Comparison of ENCODE assay signal across 12 cellular contexts in the genomic region with DNA sequence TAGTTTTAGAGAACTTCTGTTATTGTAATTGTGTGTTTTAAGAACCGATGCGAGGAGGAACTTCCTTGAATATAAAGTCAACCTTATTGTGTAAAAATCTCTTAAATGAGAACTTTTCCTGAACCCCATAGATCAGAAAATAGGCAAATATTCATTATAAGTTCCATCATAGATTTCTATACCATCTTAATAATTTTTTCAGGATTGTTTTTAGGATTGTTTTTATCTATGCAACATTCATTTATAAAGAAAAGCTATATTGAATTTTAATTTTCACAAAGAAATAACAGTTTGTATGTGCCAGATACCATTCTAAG. TPM values are rescaled to one million over a fixed set of nuclear protein-coding genes. Genes with fewer than 3 reads are reported as not detected.
DNase-seq lines count a peak whose midpoint lies in the region; FAIRE-seq and TF ChIP-seq lines count a peak whose summit lies in the region.
"Had no signal": no experiment of that assay in that cellular context is flagged by ENCODE, and none has a peak within 500 bp of the region (broad histone marks: within the 10 kb centered on the region; RNA-seq: fewer than 3 reads in every experiment).

No MANE protein-coding gene starts in this region.

- H4K20me1 ChIP-seq in Karpas-422 (ENCODE audit: insufficient read depth, low read depth, low read length), result peaks cover 13% of the 10 kb centered on the region; the same call in 1 of the 2 replicates
- peaks cover 24% of the 10 kb centered on the region for H4K20me1 ChIP-seq in astrocyte (ENCODE audit: insufficient read depth, low read length)

- peak overlapping the region; percentile 39; the same call in 1 of the 2 replicates for H3K4me3 ChIP-seq in Karpas-422 (ENCODE audit: low read length)
- no peak overlapping the region for H3K4me3 ChIP-seq in astrocyte (ENCODE audit: insufficient read depth, low read depth, low read length)

- H3K9ac ChIP-seq in Karpas-422 (ENCODE audit: low read length), result peak overlapping the region; percentile 46; the same call in 1 of the 2 replicates
- H3K9ac ChIP-seq in astrocyte (ENCODE audit: low read length), result no peak overlapping the region

- no peaks in the 10 kb centered on the region for H3K9me3 Mint-ChIP-seq in T-helper 2 cell treated with Interferon-gamma antibody and Interleukin-4, amounts not matched to agents 5 μg/mL and 100 μg/mL, for 36 hours
- H3K9me3 Mint-ChIP-seq in astrocyte (ENCODE audit: unreplicated experiment) (no peaks in the 10 kb centered on the region), nephron progenitor cell (no peaks in the 10 kb centered on the region)
- H3K9me3 Mint-ChIP-seq: mesothelial cell of epicardium had no signal

- no peak overlapping the region for H3K27ac ChIP-seq in Karpas-422 (ENCODE audit: low read length)
- H3K27ac ChIP-seq in astrocyte (ENCODE audit: low read depth, low read length), result no peak overlapping the region

- peak overlapping the region; percentile 95 for H3K4me3 Mint-ChIP-seq in T-helper 2 cell treated with Interferon-gamma antibody and Interleukin-4, amounts not matched to agents 5 μg/mL and 100 μg/mL, for 36 hours
- no peak overlapping the region for H3K4me3 Mint-ChIP-seq in astrocyte (ENCODE audit: unreplicated experiment)
- peak overlapping the region; percentile 99 for H3K4me3 Mint-ChIP-seq in nephron progenitor cell

- peaks cover 41% of the 10 kb centered on the region for H3K4me1 Mint-ChIP-seq in T-helper 2 cell treated with Interferon-gamma antibody and Interleukin-4, amounts not matched to agents 5 μg/mL and 100 μg/mL, for 36 hours (ENCODE audit: low read depth)
- H3K4me1 Mint-ChIP-seq in astrocyte (ENCODE audit: low read depth, unreplicated experiment), result peaks cover 23% of the 10 kb centered on the region
- peaks cover 50% of the 10 kb centered on the region for H3K4me1 Mint-ChIP-seq in nephron progenitor cell

- H3K36me3 ChIP-seq in Karpas-422 (ENCODE audit: insufficient read depth, low read length) (peaks cover 19% of the 10 kb centered on the region), astrocyte (ENCODE audit: insufficient read depth, low read length) (peaks cover 18% of the 10 kb centered on the region)

- FAIRE-seq in astrocyte (lab: Jason Lieb, UNC), result no peak

- peaks cover 23% of the 10 kb centered on the region for H3K36me3 Mint-ChIP-seq in T-helper 2 cell treated with Interferon-gamma antibody and Interleukin-4, amounts not matched to agents 5 μg/mL and 100 μg/mL, for 36 hours (ENCODE audit: low read depth)
- no peaks in the 10 kb centered on the region for H3K36me3 Mint-ChIP-seq in astrocyte (ENCODE audit: low read depth, unreplicated experiment)
- peaks cover 25% of the 10 kb centered on the region for H3K36me3 Mint-ChIP-seq in nephron progenitor cell (ENCODE audit: low read depth)

- H3K9me2 ChIP-seq in Karpas-422 (replicated peaks; ENCODE audit: insufficient read depth, low read length), result no peaks in the 10 kb centered on the region

- peak overlapping the region; percentile 67 for H3K27ac Mint-ChIP-seq in T-helper 2 cell treated with Interferon-gamma antibody and Interleukin-4, amounts not matched to agents 5 μg/mL and 100 μg/mL, for 36 hours
- H3K27ac Mint-ChIP-seq in astrocyte (ENCODE audit: unreplicated experiment) (peak overlapping the region; percentile 97), nephron progenitor cell (no peak overlapping the region)

- H3K9me3 ChIP-seq in Karpas-422 (ENCODE audit: low read length) (no peaks in the 10 kb centered on the region), astrocyte (ENCODE audit: insufficient read depth, low read depth, low read length) (no peaks in the 10 kb centered on the region)
- H3K9me3 ChIP-seq: spleen had no signal

- H3K4me2 ChIP-seq in Karpas-422 (ENCODE audit: low read depth, low read length, poor library complexity, severe bottlenecking), result peak overlapping the region; percentile 93
- peak overlapping the region; percentile 67 for H3K4me2 ChIP-seq in astrocyte (ENCODE audit: low read length)

- H3K4me1 ChIP-seq in Karpas-422 (ENCODE audit: low read length) (peaks cover 43% of the 10 kb centered on the region), astrocyte (ENCODE audit: insufficient read depth, low read length) (peaks cover 10% of the 10 kb centered on the region)

- H3K27me3 ChIP-seq in Karpas-422 (ENCODE audit: low read length), result no peaks in the 10 kb centered on the region
- no peaks in the 10 kb centered on the region for H3K27me3 ChIP-seq in astrocyte (ENCODE audit: insufficient read depth, low read length)
- H3K27me3 ChIP-seq: spleen had no signal

- no peaks in the 10 kb centered on the region for H3K27me3 Mint-ChIP-seq in T-helper 2 cell treated with Interferon-gamma antibody and Interleukin-4, amounts not matched to agents 5 μg/mL and 100 μg/mL, for 36 hours (ENCODE audit: low read depth)
- H3K27me3 Mint-ChIP-seq in astrocyte (ENCODE audit: low read depth, unreplicated experiment) (no peaks in the 10 kb centered on the region), nephron progenitor cell (ENCODE audit: low read depth, poor library complexity) (no peaks in the 10 kb centered on the region)

- no peak for DNase-seq in T-helper 2 cell treated with Interferon-gamma antibody and Interleukin-4, amounts not matched to agents 5 μg/mL and 100 μg/mL, for 36 hours (ENCODE audit: low spot score)
- no peak for DNase-seq in T-helper 2 cell
- DNase-seq in Karpas-422, result no peak
- no peak for DNase-seq in astrocyte (ENCODE audit: low read depth)
- DNase-seq in nephron progenitor cell, result no peak
- DNase-seq in amniotic stem cell (lab: John Stamatoyannopoulos, UW), result no peak
- no peak for DNase-seq in NCI-H748 (lab: John Stamatoyannopoulos, UW; ENCODE audit: unreplicated experiment)
- no peak for DNase-seq in GF-D8 (lab: John Stamatoyannopoulos, UW)
- DNase-seq: NK-92 treated with Interleukin-12 subunit alpha and Interleukin-12 subunit beta, amount 100 ng/mL, for 24 hours; spleen; stimulated activated CD8-positive, alpha-beta memory T cell treated with anti-CD3 and anti-CD28 coated beads, Interleukin-4, amount 100 ng/mL, for 48 hours had no signal

- H2AFZ ChIP-seq in Karpas-422 (ENCODE audit: low read length) (peak overlapping the region; percentile 65; the same call in 1 of the 2 replicates), astrocyte (ENCODE audit: low read depth, low read length) (no peak overlapping the region)

- TF ChIP-seq CTCF in astrocyte (IDR thresholded peaks at IDR 0.05; ENCODE audit: insufficient read depth, low read depth, low read length) (no peak), nephron progenitor cell (IDR thresholded peaks at IDR 0.05) (no peak)

- peaks cover 33% of the 10 kb centered on the region for H3K79me2 ChIP-seq in Karpas-422 (ENCODE audit: low read length)
- peaks cover 34% of the 10 kb centered on the region for H3K79me2 ChIP-seq in astrocyte (ENCODE audit: insufficient read depth, low read length)

RNA-seq across cellular contexts. Expression of gene SMNDC1, which starts 1.7 kb away (rescaled TPM):
- 9.8 and 26.1 TPM in 2 replicates for total RNA-seq in Karpas-422 (2014; rRNA removed; shearing (Covaris generic); ENCODE audit: low replicate concordance)
- 40.8 and 46.7 TPM in 2 replicates for total RNA-seq in astrocyte
